ENCODE assay signal across 1 cellular context in the genomic region with DNA sequence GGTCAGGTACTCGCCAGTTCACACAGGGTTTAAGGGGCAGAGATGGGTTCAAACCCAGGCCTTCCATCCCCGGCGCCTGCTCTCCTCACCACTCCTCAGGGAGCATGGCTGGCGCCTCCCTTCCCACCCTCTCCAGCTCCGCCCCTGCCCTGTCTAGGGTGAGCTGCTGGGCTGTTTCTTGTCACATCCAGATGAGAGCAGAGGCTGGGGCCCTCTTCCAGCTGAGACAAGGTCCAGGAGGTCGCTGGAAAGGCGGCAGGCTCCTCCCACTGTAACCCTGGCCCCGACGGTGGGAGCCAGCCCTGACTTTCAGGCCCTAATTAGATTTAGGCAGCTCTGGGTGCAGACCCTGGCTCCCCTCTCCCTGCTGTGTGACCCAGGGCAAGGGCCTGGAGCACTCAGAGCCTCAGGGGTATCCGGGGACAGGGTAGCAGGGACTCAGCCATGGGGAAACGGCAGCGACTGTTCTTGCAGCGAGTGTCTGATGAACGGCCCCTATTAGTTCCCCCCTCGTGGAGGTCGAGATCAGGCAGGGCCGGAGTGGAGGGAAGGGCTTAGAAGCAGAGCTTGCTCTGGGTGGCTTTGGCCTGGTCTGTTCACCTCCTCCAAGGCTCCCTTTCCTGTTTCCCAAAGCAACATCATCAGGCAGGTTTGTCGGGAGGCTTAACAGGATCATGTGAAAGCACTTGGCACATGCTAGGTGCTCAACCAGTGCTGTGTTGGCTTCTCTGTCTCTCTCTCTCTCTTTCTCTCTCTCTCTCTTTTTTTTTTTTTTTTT.
TF ChIP-seq lines count a peak whose summit lies in the region.

No MANE protein-coding gene starts in this region.

TF ChIP-seq in GM23338, 12 proteins besides CTCF, POLR2A, EP300 and RAD21:
- TF ChIP-seq, protein P1, sequence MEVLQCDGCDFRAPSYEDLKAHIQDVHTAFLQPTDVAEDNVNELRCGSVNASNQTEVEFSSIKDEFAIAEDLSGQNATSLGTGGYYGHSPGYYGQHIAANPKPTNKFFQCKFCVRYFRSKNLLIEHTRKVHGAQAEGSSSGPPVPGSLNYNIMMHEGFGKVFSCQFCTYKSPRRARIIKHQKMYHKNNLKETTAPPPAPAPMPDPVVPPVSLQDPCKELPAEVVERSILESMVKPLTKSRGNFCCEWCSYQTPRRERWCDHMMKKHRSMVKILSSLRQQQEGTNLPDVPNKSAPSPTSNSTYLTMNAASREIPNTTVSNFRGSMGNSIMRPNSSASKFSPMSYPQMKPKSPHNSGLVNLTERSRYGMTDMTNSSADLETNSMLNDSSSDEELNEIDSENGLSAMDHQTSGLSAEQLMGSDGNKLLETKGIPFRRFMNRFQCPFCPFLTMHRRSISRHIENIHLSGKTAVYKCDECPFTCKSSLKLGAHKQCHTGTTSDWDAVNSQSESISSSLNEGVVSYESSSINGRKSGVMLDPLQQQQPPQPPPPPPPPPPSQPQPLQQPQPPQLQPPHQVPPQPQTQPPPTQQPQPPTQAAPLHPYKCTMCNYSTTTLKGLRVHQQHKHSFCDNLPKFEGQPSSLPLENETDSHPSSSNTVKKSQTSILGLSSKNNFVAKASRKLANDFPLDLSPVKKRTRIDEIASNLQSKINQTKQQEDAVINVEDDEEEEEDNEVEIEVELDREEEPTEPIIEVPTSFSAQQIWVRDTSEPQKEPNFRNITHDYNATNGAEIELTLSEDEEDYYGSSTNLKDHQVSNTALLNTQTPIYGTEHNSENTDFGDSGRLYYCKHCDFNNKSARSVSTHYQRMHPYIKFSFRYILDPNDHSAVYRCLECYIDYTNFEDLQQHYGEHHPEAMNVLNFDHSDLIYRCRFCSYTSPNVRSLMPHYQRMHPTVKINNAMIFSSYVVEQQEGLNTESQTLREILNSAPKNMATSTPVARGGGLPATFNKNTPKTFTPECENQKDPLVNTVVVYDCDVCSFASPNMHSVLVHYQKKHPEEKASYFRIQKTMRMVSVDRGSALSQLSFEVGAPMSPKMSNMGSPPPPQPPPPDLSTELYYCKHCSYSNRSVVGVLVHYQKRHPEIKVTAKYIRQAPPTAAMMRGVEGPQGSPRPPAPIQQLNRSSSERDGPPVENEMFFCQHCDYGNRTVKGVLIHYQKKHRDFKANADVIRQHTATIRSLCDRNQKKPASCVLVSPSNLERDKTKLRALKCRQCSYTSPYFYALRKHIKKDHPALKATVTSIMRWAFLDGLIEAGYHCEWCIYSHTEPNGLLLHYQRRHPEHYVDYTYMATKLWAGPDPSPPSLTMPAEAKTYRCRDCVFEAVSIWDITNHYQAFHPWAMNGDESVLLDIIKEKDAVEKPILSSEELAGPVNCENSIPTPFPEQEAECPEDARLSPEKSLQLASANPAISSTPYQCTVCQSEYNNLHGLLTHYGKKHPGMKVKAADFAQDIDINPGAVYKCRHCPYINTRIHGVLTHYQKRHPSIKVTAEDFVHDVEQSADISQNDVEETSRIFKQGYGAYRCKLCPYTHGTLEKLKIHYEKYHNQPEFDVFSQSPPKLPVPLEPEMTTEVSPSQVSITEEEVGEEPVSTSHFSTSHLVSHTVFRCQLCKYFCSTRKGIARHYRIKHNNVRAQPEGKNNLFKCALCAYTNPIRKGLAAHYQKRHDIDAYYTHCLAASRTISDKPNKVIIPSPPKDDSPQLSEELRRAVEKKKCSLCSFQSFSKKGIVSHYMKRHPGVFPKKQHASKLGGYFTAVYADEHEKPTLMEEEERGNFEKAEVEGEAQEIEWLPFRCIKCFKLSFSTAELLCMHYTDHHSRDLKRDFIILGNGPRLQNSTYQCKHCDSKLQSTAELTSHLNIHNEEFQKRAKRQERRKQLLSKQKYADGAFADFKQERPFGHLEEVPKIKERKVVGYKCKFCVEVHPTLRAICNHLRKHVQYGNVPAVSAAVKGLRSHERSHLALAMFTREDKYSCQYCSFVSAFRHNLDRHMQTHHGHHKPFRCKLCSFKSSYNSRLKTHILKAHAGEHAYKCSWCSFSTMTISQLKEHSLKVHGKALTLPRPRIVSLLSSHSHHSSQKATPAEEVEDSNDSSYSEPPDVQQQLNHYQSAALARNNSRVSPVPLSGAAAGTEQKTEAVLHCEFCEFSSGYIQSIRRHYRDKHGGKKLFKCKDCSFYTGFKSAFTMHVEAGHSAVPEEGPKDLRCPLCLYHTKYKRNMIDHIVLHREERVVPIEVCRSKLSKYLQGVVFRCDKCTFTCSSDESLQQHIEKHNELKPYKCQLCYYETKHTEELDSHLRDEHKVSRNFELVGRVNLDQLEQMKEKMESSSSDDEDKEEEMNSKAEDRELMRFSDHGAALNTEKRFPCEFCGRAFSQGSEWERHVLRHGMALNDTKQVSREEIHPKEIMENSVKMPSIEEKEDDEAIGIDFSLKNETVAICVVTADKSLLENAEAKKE (CRISPR knock-in tag; IDR thresholded peaks at IDR 0.05) = no peak
- TF ChIP-seq NANOG (IDR thresholded peaks at IDR 0.05; ENCODE audit: borderline replicate concordance) (no peak), ZNF114 (CRISPR knock-in tag; IDR thresholded peaks at IDR 0.05) (no peak), JUNB (IDR thresholded peaks at IDR 0.05; ENCODE audit: unreplicated experiment) (no peak), EZH2 (IDR thresholded peaks at IDR 0.05; ENCODE audit: low read depth, unreplicated experiment) (no peak), EZH2phosphoT487 (IDR thresholded peaks at IDR 0.05; ENCODE audit: unreplicated experiment) (no peak), STAT1 (IDR thresholded peaks at IDR 0.05; ENCODE audit: unreplicated experiment) (no peak), CREB1 (CRISPR knock-in tag; IDR thresholded peaks at IDR 0.05; ENCODE audit: low read depth) (no peak), ZNF331 (CRISPR knock-in tag; IDR thresholded peaks at IDR 0.05; ENCODE audit: low read depth) (no peak), POLR2AphosphoS5 (IDR thresholded peaks at IDR 0.05; ENCODE audit: low read depth) (no peak)
- TF ChIP-seq, protein P2, sequence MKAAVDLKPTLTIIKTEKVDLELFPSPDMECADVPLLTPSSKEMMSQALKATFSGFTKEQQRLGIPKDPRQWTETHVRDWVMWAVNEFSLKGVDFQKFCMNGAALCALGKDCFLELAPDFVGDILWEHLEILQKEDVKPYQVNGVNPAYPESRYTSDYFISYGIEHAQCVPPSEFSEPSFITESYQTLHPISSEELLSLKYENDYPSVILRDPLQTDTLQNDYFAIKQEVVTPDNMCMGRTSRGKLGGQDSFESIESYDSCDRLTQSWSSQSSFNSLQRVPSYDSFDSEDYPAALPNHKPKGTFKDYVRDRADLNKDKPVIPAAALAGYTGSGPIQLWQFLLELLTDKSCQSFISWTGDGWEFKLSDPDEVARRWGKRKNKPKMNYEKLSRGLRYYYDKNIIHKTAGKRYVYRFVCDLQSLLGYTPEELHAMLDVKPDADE (IDR thresholded peaks at IDR 0.05) = no peak
- TF ChIP-seq, protein P3, sequence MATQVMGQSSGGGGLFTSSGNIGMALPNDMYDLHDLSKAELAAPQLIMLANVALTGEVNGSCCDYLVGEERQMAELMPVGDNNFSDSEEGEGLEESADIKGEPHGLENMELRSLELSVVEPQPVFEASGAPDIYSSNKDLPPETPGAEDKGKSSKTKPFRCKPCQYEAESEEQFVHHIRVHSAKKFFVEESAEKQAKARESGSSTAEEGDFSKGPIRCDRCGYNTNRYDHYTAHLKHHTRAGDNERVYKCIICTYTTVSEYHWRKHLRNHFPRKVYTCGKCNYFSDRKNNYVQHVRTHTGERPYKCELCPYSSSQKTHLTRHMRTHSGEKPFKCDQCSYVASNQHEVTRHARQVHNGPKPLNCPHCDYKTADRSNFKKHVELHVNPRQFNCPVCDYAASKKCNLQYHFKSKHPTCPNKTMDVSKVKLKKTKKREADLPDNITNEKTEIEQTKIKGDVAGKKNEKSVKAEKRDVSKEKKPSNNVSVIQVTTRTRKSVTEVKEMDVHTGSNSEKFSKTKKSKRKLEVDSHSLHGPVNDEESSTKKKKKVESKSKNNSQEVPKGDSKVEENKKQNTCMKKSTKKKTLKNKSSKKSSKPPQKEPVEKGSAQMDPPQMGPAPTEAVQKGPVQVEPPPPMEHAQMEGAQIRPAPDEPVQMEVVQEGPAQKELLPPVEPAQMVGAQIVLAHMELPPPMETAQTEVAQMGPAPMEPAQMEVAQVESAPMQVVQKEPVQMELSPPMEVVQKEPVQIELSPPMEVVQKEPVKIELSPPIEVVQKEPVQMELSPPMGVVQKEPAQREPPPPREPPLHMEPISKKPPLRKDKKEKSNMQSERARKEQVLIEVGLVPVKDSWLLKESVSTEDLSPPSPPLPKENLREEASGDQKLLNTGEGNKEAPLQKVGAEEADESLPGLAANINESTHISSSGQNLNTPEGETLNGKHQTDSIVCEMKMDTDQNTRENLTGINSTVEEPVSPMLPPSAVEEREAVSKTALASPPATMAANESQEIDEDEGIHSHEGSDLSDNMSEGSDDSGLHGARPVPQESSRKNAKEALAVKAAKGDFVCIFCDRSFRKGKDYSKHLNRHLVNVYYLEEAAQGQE (IDR thresholded peaks at IDR 0.05; ENCODE audit: unreplicated experiment) = no peak
